In genomic region chr4:66016240-66016639, GRCh38 we compare ENCODE assay signal across 30 cellular contexts.
"Had no signal": no experiment of that assay in that cellular context is flagged by ENCODE, and none has a peak within 500 bp of the region (broad histone marks: within the 10 kb centered on the region; RNA-seq: fewer than 3 reads in every experiment).

No MANE protein-coding gene starts in this region.

- H3K4me3 ChIP-seq: ascending aorta, coronary artery, esophagus squamous epithelium, gastrocnemius medialis, heart left ventricle had no signal

- H3K27ac Mint-ChIP-seq: activated CD8-positive, alpha-beta T cell treated with anti-CD3 and anti-CD28 coated beads for 36 hours; activated naive CD8-positive, alpha-beta T cell; activated T-helper 17 cell treated with anti-CD3 and anti-CD28 coated beads, Interleukin-2, amount 50 U/mL, for 72 hours; effector memory CD8-positive, alpha-beta T cell had no signal

- H3K36me3 ChIP-seq: ascending aorta, brain microvascular endothelial cell, esophagus squamous epithelium, gastrocnemius medialis, heart left ventricle had no signal

- ATAC-seq: activated CD8-positive, alpha-beta T cell treated with anti-CD3 and anti-CD28 coated beads for 36 hours; activated T-cell treated with anti-CD3 and anti-CD28 coated beads, Interleukin-2, amount 50 U/mL, for 4 hours; activated T-helper 17 cell treated with anti-CD3 and anti-CD28 coated beads, Interleukin-2, amount 50 U/mL, for 72 hours; effector memory CD8-positive, alpha-beta T cell; foreskin keratinocyte; gastrocnemius medialis; heart left ventricle had no signal

- H3K27me3 ChIP-seq: ascending aorta, brain microvascular endothelial cell, esophagus squamous epithelium, foreskin keratinocyte, gastrocnemius medialis, heart left ventricle had no signal

- H3K9me3 ChIP-seq: gastrocnemius medialis had no signal

- DNase-seq: activated CD4-positive, alpha-beta T cell treated with anti-CD3 and anti-CD28 coated beads for 1 hour; activated CD4-positive, alpha-beta T cell treated with anti-CD3 and anti-CD28 coated beads for 48 hours; activated CD4-positive, alpha-beta T cell treated with anti-CD3 and anti-CD28 coated beads, Interleukin-2, amount 50 U/mL, for 1 hour; activated CD4-positive, alpha-beta T cell treated with anti-CD3 and anti-CD28 coated beads, Interleukin-2, amount 50 U/mL, for 48 hours; activated CD8-positive, alpha-beta memory T cell treated with anti-CD3 and anti-CD28 coated beads for 24 hours; activated CD8-positive, alpha-beta T cell treated with anti-CD3 and anti-CD28 coated beads for 36 hours; activated effector memory CD4-positive, alpha-beta T cell treated with Interleukin-2 at 50 U/mL for 16 hours; activated gamma-delta T cell treated with Interleukin-2 at 50 U/mL for 16 hours; activated naive CD4-positive, alpha-beta T cell treated with anti-CD3 and anti-CD28 coated beads, Interleukin-2, amount 50 U/mL, for 16 hours; activated naive CD4-positive, alpha-beta T cell treated with Interleukin-2 at 50 U/mL for 16 hours; activated T-cell treated with anti-CD3 and anti-CD28 coated beads, Interleukin-2, amount 50 U/mL, for 4 hours; amygdala; brain microvascular endothelial cell; dermis blood vessel endothelial cell; effector CD4-positive, alpha-beta T cell; effector memory CD8-positive, alpha-beta T cell; esophagus squamous epithelium; foreskin keratinocyte; gastrocnemius medialis; glutamatergic neuron; heart left ventricle; T-helper 2 cell had no signal

- H3K27me3 Mint-ChIP-seq: activated CD8-positive, alpha-beta T cell treated with anti-CD3 and anti-CD28 coated beads for 36 hours; activated naive CD8-positive, alpha-beta T cell; activated T-helper 17 cell treated with anti-CD3 and anti-CD28 coated beads, Interleukin-2, amount 50 U/mL, for 72 hours; central memory CD8-positive, alpha-beta T cell; effector memory CD8-positive, alpha-beta T cell had no signal

- H3K36me3 Mint-ChIP-seq: activated naive CD8-positive, alpha-beta T cell had no signal

- H3K4me3 Mint-ChIP-seq: activated CD8-positive, alpha-beta T cell treated with anti-CD3 and anti-CD28 coated beads for 36 hours; activated naive CD8-positive, alpha-beta T cell; activated T-cell treated with anti-CD3 and anti-CD28 coated beads, Interleukin-2, amount 50 U/mL, for 4 hours; activated T-helper 17 cell treated with anti-CD3 and anti-CD28 coated beads, Interleukin-2, amount 50 U/mL, for 72 hours; central memory CD8-positive, alpha-beta T cell; effector memory CD8-positive, alpha-beta T cell had no signal

- H3K4me1 ChIP-seq: ascending aorta, esophagus squamous epithelium, foreskin keratinocyte, gastrocnemius medialis, heart left ventricle had no signal

- H3K4me1 Mint-ChIP-seq: activated T-helper 17 cell treated with anti-CD3 and anti-CD28 coated beads, Interleukin-2, amount 50 U/mL, for 72 hours; central memory CD8-positive, alpha-beta T cell had no signal

- FAIRE-seq: bronchial epithelial cell, endothelial cell of umbilical vein had no signal

- H3K27ac ChIP-seq: ascending aorta, brain microvascular endothelial cell, coronary artery, epithelial cell of prostate, esophagus squamous epithelium, foreskin keratinocyte, gastrocnemius medialis, heart left ventricle had no signal
